13 cellular contexts compared by ENCODE assay signal in genomic region chr2:38892819-38893218, GRCh38.
"Had no signal": no experiment of that assay in that cellular context is flagged by ENCODE, and none has a peak within 500 bp of the region (broad histone marks: within the 10 kb centered on the region; RNA-seq: fewer than 3 reads in every experiment).

No MANE protein-coding gene starts in this region.

- DNase-seq: activated CD4-positive, alpha-beta T cell treated with anti-CD3 and anti-CD28 coated beads, Interleukin-2, amount 50 U/mL, for 48 hours; activated gamma-delta T cell treated with Interleukin-2 at 50 U/mL for 16 hours; activated T-cell treated with anti-CD3 and anti-CD28 coated beads, Interleukin-2, amount 50 U/mL, for 4 hours; dermis blood vessel endothelial cell; heart left ventricle; left colon; lower lobe of right lung; stimulated activated CD4-positive, alpha-beta T cell treated with anti-CD3 and anti-CD28 coated beads, Interleukin-4, amount 100 ng/mL, for 4 hours; stimulated activated CD8-positive, alpha-beta memory T cell treated with anti-CD3 and anti-CD28 coated beads, Interleukin-4, amount 100 ng/mL, for 48 hours; T-helper 9 cell; upper lobe of right lung had no signal

- FAIRE-seq: astrocyte, frontal cortex had no signal
